ENCODE assay signal across 15 cellular contexts in genomic region chr17:73247728-73248127, GRCh38. TPM values are rescaled to one million over a fixed set of nuclear protein-coding genes. Genes with fewer than 3 reads are reported as not detected.
DNase-seq lines count a peak whose midpoint lies in the region; ATAC-seq and TF ChIP-seq lines count a peak whose summit lies in the region.
"Had no signal": no experiment of that assay in that cellular context is flagged by ENCODE, and none has a peak within 500 bp of the region (broad histone marks: within the 10 kb centered on the region; RNA-seq: fewer than 3 reads in every experiment).

No MANE protein-coding gene starts in this region.

- no peaks in the 10 kb centered on the region for H3K79me2 ChIP-seq in GM23338 (replicated peaks; ENCODE audit: insufficient read depth)
- H3K79me2 ChIP-seq: parathyroid adenoma had no signal

- no peak overlapping the region for H3K27ac ChIP-seq in GM23338 (ENCODE audit: low read depth)
- H3K27ac ChIP-seq: parathyroid adenoma, PC-9, stomach, vagina had no signal

- H3K36me3 ChIP-seq in GM23338 (ENCODE audit: insufficient read depth) = peaks cover 16% of the 10 kb centered on the region

- no peaks in the 10 kb centered on the region for H3K4me1 ChIP-seq in GM23338 (ENCODE audit: insufficient read depth)
- H3K4me1 ChIP-seq: parathyroid adenoma, stomach, vagina had no signal

- H3K9me3 ChIP-seq in T-helper 17 cell (ENCODE audit: control insufficient read depth, low read length, poor library complexity, severe bottlenecking) = no peaks in the 10 kb centered on the region
- H3K9me3 ChIP-seq: stomach, vagina had no signal

- H3K4me1 Mint-ChIP-seq in T-helper 17 cell (no peaks in the 10 kb centered on the region), GM23338 (peaks cover 3% of the 10 kb centered on the region; the same call in 1 of the 3 replicates)
- no peaks in the 10 kb centered on the region for H3K4me1 Mint-ChIP-seq in activated T-cell treated with anti-CD3 and anti-CD28 coated beads, Interleukin-2, amount 50 U/mL, for 4 hours (ENCODE audit: low read depth)

- H3K27ac Mint-ChIP-seq in T-helper 17 cell = peak overlapping the region; percentile 14
- no peak overlapping the region for H3K27ac Mint-ChIP-seq in GM23338
- H3K27ac Mint-ChIP-seq: activated naive CD4-positive, alpha-beta T cell treated with anti-CD3 and anti-CD28 coated beads for 36 hours had no signal

- no peaks in the 10 kb centered on the region for H3K27me3 ChIP-seq in GM23338 (ENCODE audit: insufficient read depth)
- H3K27me3 ChIP-seq: stomach, vagina had no signal

- DNase-seq in EH (ENCODE audit: low read depth) (peak; percentile 27), T-helper 17 cell (no peak), epithelial cell of esophagus (ENCODE audit: low read depth) (peak; percentile 26), retinal pigment epithelial cell (ENCODE audit: low read depth) (no peak), GM23338 (ENCODE audit: low spot score) (no peak)
- DNase-seq in activated T-cell treated with anti-CD3 and anti-CD28 coated beads, Interleukin-2, amount 50 U/mL, for 4 hours = no peak
- DNase-seq: activated CD8-positive, alpha-beta memory T cell treated with anti-CD3 and anti-CD28 coated beads, Interleukin-2, amount 50 U/mL, for 48 hours; activated naive CD4-positive, alpha-beta T cell treated with anti-CD3 and anti-CD28 coated beads for 36 hours; NCI-H1930; PC-9; stomach had no signal

- ATAC-seq in T-helper 17 cell (no peak), HG02970 (IDR thresholded peaks at IDR 0.05; ENCODE audit: low FRiP score, unreplicated experiment) (no peak), GM23338 (no peak)
- ATAC-seq in activated T-cell treated with anti-CD3 and anti-CD28 coated beads, Interleukin-2, amount 50 U/mL, for 4 hours = no peak

- H3K27me3 Mint-ChIP-seq in T-helper 17 cell (peaks cover 9% of the 10 kb centered on the region), GM23338 (ENCODE audit: insufficient read depth, low read depth, poor library complexity) (peaks cover 2% of the 10 kb centered on the region)
- H3K27me3 Mint-ChIP-seq in activated T-cell treated with anti-CD3 and anti-CD28 coated beads, Interleukin-2, amount 50 U/mL, for 4 hours (ENCODE audit: low read depth) = no peaks in the 10 kb centered on the region

- peak; percentile 31 for TF ChIP-seq CTCF in epithelial cell of esophagus (IDR thresholded peaks at IDR 0.05; ENCODE audit: insufficient read depth, low read depth, low read length, missing control alignments)
- peak; percentile 36 for TF ChIP-seq CTCF in retinal pigment epithelial cell (conservative IDR thresholded peaks at IDR 0.05; ENCODE audit: low read depth, low read length)
- peak in 1 of 2 experiments; percentile 22; a peak in 2 of 4 replicates for TF ChIP-seq CTCF in GM23338 (conservative IDR thresholded peaks at IDR 0.05; ENCODE audit: low read depth in 2 of 2)

- no peaks in the 10 kb centered on the region for H3F3A ChIP-seq in GM23338 (replicated peaks; ENCODE audit: low read depth)

- no peak overlapping the region for H3K4me3 Mint-ChIP-seq in T-helper 17 cell
- H3K4me3 Mint-ChIP-seq in GM23338 = no peak overlapping the region
- no peak overlapping the region for H3K4me3 Mint-ChIP-seq in activated T-cell treated with anti-CD3 and anti-CD28 coated beads, Interleukin-2, amount 50 U/mL, for 4 hours
- H3K4me3 Mint-ChIP-seq: activated naive CD4-positive, alpha-beta T cell treated with anti-CD3 and anti-CD28 coated beads for 36 hours had no signal

- no peak overlapping the region for H2AFZ ChIP-seq in GM23338
- H2AFZ ChIP-seq: parathyroid adenoma, PC-9 had no signal

- no peaks in the 10 kb centered on the region for H3K9me2 ChIP-seq in GM23338 (ENCODE audit: insufficient read depth)

- no peak overlapping the region for H3K4me2 ChIP-seq in GM23338
- H3K4me2 ChIP-seq: PC-9 had no signal

- H3K36me3 Mint-ChIP-seq in T-helper 17 cell (ENCODE audit: low read depth) (no peaks in the 10 kb centered on the region), GM23338 (ENCODE audit: low read depth) (peaks cover 12% of the 10 kb centered on the region; the same call in 2 of the 3 replicates)
- H3K36me3 Mint-ChIP-seq in activated T-cell treated with anti-CD3 and anti-CD28 coated beads, Interleukin-2, amount 50 U/mL, for 4 hours (ENCODE audit: insufficient read depth) = peaks cover 20% of the 10 kb centered on the region

- no peaks in the 10 kb centered on the region; the same call in none of the 2 replicates for H4K20me1 ChIP-seq in GM23338 (replicated peaks; ENCODE audit: insufficient read depth)

- no peaks in the 10 kb centered on the region for H3K9me3 Mint-ChIP-seq in GM23338
- H3K9me3 Mint-ChIP-seq in activated T-cell treated with anti-CD3 and anti-CD28 coated beads, Interleukin-2, amount 50 U/mL, for 4 hours = no peaks in the 10 kb centered on the region
- H3K9me3 Mint-ChIP-seq: activated naive CD4-positive, alpha-beta T cell treated with anti-CD3 and anti-CD28 coated beads for 36 hours had no signal

- H3K4me3 ChIP-seq in epithelial cell of esophagus (ENCODE audit: low read length) = no peak overlapping the region
- no peak overlapping the region for H3K4me3 ChIP-seq in retinal pigment epithelial cell (ENCODE audit: low read length)
- H3K4me3 ChIP-seq in GM23338 = no peak overlapping the region
- H3K4me3 ChIP-seq: PC-9, stomach, vagina had no signal

TF ChIP-seq in GM23338, 12 proteins besides CTCF, POLR2A, EP300 and RAD21 (continues in another document):
- TF ChIP-seq ZNF331 (CRISPR knock-in tag; IDR thresholded peaks at IDR 0.05; ENCODE audit: low read depth) = no peak
- no peak for TF ChIP-seq ZNF462 (CRISPR knock-in tag; IDR thresholded peaks at IDR 0.05)

RNA-seq across cellular contexts. Expression of gene CPSF4L, which starts 14.0 kb away (rescaled TPM):
- not detected for total RNA-seq in T-helper 17 cell
- total RNA-seq in GM23338 (2014; rRNA removed; shearing (Covaris generic)) = not detected in 2 replicates
- polyA plus RNA-seq in GM23338 (2016; fragmentation: Nextera tagmentation; extraction: Ambion mirVana) = not detected in 2 replicates
- not detected for total RNA-seq in activated T-cell treated with anti-CD3 and anti-CD28 coated beads, Interleukin-2, amount 50 U/mL, for 4 hours
- total RNA-seq: activated naive CD4-positive, alpha-beta T cell treated with anti-CD3 and anti-CD28 coated beads for 36 hours; cardiac septum; stomach; vagina had no signal
- polyA plus RNA-seq: stomach had no signal

RNA-seq across cellular contexts. Expression of gene COG1, which starts 54.9 kb away (rescaled TPM):
- 10 to 100 TPM; 64.4 to 70.0 TPM for total RNA-seq in T-helper 17 cell
- 11.9 and 15.0 TPM in 2 replicates for total RNA-seq in GM23338 (2014; rRNA removed; shearing (Covaris generic))
- 25.5 and 26.1 TPM in 2 replicates for polyA plus RNA-seq in GM23338 (2016; fragmentation: Nextera tagmentation; extraction: Ambion mirVana)
- 10 to 100 TPM; 26.6 to 31.8 (median 29.0) TPM for total RNA-seq in activated T-cell treated with anti-CD3 and anti-CD28 coated beads, Interleukin-2, amount 50 U/mL, for 4 hours

Comparison
In these comparisons a context has a peak if more than half of its experiments do, and no peak if none do; other contexts are left out.
1. DNase-seq: peak in EH (single experiment) and epithelial cell of esophagus (single experiment); none in T-helper 17 cell (0 of 3), retinal pigment epithelial cell (single experiment), GM23338 (single experiment) and activated T-cell treated with anti-CD3 and anti-CD28 coated beads, Interleukin-2, amount 50 U/mL, for 4 hours (single experiment).